In the genomic region with DNA sequence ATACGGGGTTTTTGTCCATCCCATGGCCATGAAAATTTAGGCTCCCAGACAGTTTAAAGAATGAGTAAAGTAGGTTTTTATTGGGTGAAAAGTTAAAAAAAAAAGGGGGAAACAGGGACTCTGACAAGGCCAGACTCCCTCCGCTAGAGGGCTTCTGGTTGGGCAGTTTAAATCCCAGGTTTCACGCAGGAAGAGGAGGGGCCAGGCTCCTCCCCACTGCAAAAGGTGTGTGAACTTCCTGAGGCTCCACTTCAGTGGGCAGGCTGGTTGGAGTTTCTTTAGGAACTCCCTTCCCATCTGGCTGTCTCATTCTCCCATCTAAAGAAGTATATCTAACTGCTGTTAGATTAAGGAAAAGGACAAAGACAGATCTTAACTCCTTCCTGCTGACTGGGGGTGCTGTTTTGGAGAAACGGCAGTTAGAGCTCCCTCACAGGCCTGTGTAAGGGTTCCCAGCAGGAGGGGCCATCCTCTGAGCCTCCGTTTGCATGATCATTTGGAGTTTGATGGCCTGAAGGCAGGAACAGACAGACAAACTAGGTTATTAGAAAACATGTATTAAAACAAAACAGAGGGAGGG, we compare ENCODE assay signal across 2 cellular contexts.
TF ChIP-seq lines count a peak whose summit lies in the region.

No MANE protein-coding gene starts in this region.

TF ChIP-seq in IMR-90, 13 proteins besides CTCF, POLR2A, EP300 and RAD21:
- TF ChIP-seq, protein P1, sequence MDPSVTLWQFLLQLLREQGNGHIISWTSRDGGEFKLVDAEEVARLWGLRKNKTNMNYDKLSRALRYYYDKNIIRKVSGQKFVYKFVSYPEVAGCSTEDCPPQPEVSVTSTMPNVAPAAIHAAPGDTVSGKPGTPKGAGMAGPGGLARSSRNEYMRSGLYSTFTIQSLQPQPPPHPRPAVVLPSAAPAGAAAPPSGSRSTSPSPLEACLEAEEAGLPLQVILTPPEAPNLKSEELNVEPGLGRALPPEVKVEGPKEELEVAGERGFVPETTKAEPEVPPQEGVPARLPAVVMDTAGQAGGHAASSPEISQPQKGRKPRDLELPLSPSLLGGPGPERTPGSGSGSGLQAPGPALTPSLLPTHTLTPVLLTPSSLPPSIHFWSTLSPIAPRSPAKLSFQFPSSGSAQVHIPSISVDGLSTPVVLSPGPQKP (IDR thresholded peaks at IDR 0.05; ENCODE audit: borderline replicate concordance, low read depth, low read length) = no peak
- TF ChIP-seq MAFK (IDR thresholded peaks at IDR 0.05; ENCODE audit: low read depth, low read length) = no peak
- TF ChIP-seq SMC3 (IDR thresholded peaks at IDR 0.05; ENCODE audit: low read depth, low read length) = no peak
- no peak for TF ChIP-seq CHD1 (IDR thresholded peaks at IDR 0.05; ENCODE audit: low read depth, low read length)
- TF ChIP-seq RFX5 (IDR thresholded peaks at IDR 0.05; ENCODE audit: low read depth, low read length) = no peak
- no peak for TF ChIP-seq MXI1 (IDR thresholded peaks at IDR 0.05; ENCODE audit: borderline replicate concordance, low read depth, low read length)
- TF ChIP-seq BHLHE40 (IDR thresholded peaks at IDR 0.05; ENCODE audit: low read depth, low read length) = no peak
- TF ChIP-seq NFE2L2 (IDR thresholded peaks at IDR 0.05; ENCODE audit: low read depth, low read length) = no peak
- TF ChIP-seq, protein P2, sequence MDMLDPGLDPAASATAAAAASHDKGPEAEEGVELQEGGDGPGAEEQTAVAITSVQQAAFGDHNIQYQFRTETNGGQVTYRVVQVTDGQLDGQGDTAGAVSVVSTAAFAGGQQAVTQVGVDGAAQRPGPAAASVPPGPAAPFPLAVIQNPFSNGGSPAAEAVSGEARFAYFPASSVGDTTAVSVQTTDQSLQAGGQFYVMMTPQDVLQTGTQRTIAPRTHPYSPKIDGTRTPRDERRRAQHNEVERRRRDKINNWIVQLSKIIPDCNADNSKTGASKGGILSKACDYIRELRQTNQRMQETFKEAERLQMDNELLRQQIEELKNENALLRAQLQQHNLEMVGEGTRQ (IDR thresholded peaks at IDR 0.05; ENCODE audit: low read depth, low read length) = no peak
- TF ChIP-seq FOS (IDR thresholded peaks at IDR 0.05; ENCODE audit: low read depth, low read length) = no peak
- no peak for TF ChIP-seq RCOR1 (IDR thresholded peaks at IDR 0.05; ENCODE audit: insufficient replicate concordance, low read length)
- TF ChIP-seq CEBPB (IDR thresholded peaks at IDR 0.05; ENCODE audit: low read depth, low read length) = no peak
- no peak for TF ChIP-seq MAZ (IDR thresholded peaks at IDR 0.05; ENCODE audit: borderline replicate concordance, low read depth, low read length)

TF ChIP-seq in H1, 55 proteins besides CTCF, POLR2A, EP300 and RAD21:
- TF ChIP-seq SRF (IDR thresholded peaks at IDR 0.05; ENCODE audit: low read depth, low read length) (no peak), GABPA (IDR thresholded peaks at IDR 0.05; ENCODE audit: borderline replicate concordance, insufficient read depth, low read length) (no peak), EZH2 (IDR thresholded peaks at IDR 0.05; ENCODE audit: low read depth, low read length, severe bottlenecking) (no peak), POU5F1 (IDR thresholded peaks at IDR 0.05; ENCODE audit: low read depth, low read length) (no peak), CBX5 (IDR thresholded peaks at IDR 0.05; ENCODE audit: low read depth, low read length) (no peak), ASH2L (IDR thresholded peaks at IDR 0.05; ENCODE audit: low read length) (no peak), NRF1 (IDR thresholded peaks at IDR 0.05; ENCODE audit: low read depth, low read length) (no peak), CHD2 (IDR thresholded peaks at IDR 0.05; ENCODE audit: low read length) (no peak), RXRA (IDR thresholded peaks at IDR 0.05; ENCODE audit: insufficient read depth, low read depth, low read length) (no peak), KDM1A (IDR thresholded peaks at IDR 0.05; ENCODE audit: borderline replicate concordance, low read length) (no peak)
- TF ChIP-seq, protein P3, sequence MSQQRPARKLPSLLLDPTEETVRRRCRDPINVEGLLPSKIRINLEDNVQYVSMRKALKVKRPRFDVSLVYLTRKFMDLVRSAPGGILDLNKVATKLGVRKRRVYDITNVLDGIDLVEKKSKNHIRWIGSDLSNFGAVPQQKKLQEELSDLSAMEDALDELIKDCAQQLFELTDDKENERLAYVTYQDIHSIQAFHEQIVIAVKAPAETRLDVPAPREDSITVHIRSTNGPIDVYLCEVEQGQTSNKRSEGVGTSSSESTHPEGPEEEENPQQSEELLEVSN (IDR thresholded peaks at IDR 0.05) = no peak
